Comparison of ENCODE assay signal across 1 cellular context in genomic region chr7:116843373-116843772, GRCh38.
TF ChIP-seq lines count a peak whose summit lies in the region.

No MANE protein-coding gene starts in this region.

TF ChIP-seq in K562, 482 proteins besides CTCF, POLR2A, EP300 and RAD21 (continued from another document):
- TF ChIP-seq ARID4B (CRISPR knock-in tag; IDR thresholded peaks at IDR 0.05) (no peak), ILK (tag; IDR thresholded peaks at IDR 0.05; ENCODE audit: borderline replicate concordance, low read depth) (no peak), SOX6 (IDR thresholded peaks at IDR 0.05) (no peak), CHD4 (IDR thresholded peaks at IDR 0.05; ENCODE audit: insufficient read depth, insufficient replicate concordance, low read depth, low read length, poor library complexity, severe bottlenecking) (peak; percentile 20)
- TF ChIP-seq, protein P1, sequence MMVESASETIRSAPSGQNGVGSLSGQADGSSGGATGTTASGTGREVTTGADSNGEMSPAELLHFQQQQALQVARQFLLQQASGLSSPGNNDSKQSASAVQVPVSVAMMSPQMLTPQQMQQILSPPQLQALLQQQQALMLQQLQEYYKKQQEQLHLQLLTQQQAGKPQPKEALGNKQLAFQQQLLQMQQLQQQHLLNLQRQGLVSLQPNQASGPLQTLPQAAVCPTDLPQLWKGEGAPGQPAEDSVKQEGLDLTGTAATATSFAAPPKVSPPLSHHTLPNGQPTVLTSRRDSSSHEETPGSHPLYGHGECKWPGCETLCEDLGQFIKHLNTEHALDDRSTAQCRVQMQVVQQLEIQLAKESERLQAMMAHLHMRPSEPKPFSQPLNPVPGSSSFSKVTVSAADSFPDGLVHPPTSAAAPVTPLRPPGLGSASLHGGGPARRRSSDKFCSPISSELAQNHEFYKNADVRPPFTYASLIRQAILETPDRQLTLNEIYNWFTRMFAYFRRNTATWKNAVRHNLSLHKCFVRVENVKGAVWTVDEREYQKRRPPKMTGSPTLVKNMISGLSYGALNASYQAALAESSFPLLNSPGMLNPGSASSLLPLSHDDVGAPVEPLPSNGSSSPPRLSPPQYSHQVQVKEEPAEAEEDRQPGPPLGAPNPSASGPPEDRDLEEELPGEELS (CRISPR knock-in tag; IDR thresholded peaks at IDR 0.05; ENCODE audit: borderline replicate concordance): no peak
- TF ChIP-seq, protein P2, sequence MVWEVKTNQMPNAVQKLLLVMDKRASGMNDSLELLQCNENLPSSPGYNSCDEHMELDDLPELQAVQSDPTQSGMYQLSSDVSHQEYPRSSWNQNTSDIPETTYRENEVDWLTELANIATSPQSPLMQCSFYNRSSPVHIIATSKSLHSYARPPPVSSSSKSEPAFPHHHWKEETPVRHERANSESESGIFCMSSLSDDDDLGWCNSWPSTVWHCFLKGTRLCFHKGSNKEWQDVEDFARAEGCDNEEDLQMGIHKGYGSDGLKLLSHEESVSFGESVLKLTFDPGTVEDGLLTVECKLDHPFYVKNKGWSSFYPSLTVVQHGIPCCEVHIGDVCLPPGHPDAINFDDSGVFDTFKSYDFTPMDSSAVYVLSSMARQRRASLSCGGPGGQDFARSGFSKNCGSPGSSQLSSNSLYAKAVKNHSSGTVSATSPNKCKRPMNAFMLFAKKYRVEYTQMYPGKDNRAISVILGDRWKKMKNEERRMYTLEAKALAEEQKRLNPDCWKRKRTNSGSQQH (CRISPR knock-in tag; IDR thresholded peaks at IDR 0.05): no peak
- TF ChIP-seq, protein P3, sequence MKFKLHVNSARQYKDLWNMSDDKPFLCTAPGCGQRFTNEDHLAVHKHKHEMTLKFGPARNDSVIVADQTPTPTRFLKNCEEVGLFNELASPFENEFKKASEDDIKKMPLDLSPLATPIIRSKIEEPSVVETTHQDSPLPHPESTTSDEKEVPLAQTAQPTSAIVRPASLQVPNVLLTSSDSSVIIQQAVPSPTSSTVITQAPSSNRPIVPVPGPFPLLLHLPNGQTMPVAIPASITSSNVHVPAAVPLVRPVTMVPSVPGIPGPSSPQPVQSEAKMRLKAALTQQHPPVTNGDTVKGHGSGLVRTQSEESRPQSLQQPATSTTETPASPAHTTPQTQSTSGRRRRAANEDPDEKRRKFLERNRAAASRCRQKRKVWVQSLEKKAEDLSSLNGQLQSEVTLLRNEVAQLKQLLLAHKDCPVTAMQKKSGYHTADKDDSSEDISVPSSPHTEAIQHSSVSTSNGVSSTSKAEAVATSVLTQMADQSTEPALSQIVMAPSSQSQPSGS (CRISPR knock-in tag; IDR thresholded peaks at IDR 0.05): no peak
